ENCODE assay signal across 25 cellular contexts in the genomic region with DNA sequence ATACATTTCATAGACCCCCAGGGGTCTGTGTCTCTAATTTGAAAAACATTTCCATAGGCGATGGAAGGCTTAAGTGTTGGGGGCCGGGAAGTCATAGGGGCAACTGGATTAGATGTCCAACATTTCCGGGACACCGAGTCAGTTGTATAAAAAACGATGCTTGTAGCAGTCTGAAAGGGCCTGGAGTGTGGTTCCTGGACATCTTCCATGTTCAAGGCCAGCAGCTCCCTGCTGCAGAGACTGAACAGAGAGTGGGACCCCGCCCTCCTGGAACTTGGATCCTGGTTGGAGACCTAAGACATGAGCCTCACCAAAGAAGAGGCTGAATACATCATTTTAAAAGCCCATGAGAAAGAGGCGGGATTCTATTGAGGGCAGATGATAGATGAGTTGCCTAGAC.
"Had no signal": no experiment of that assay in that cellular context is flagged by ENCODE, and none has a peak within 500 bp of the region (broad histone marks: within the 10 kb centered on the region; RNA-seq: fewer than 3 reads in every experiment).

No MANE protein-coding gene starts in this region.

- H3K36me3 ChIP-seq: ascending aorta, breast epithelium, cardiac muscle cell had no signal

- H3K4me3 ChIP-seq: ascending aorta, breast epithelium, cardiac muscle cell had no signal

- H3K9me3 ChIP-seq: ascending aorta, breast epithelium had no signal

- H3K27me3 ChIP-seq: ascending aorta, breast epithelium, cardiac muscle cell had no signal

- H3K27ac Mint-ChIP-seq: activated CD4-positive, alpha-beta memory T cell treated with anti-CD3 and anti-CD28 coated beads for 36 hours; activated CD4-positive, alpha-beta T cell treated with anti-CD3 and anti-CD28 coated beads for 36 hours; activated CD4-positive, alpha-beta T cell treated with anti-CD3 and anti-CD28 coated beads, Interleukin-2, amount 10 ng/mL, durations not matched to agents 24 days and 14 days; activated CD8-positive, alpha-beta T cell treated with anti-CD3 and anti-CD28 coated beads, Interleukin-2, amount 10 ng/mL, durations not matched to agents 7 days and 5 days; activated naive CD4-positive, alpha-beta T cell treated with anti-CD3 and anti-CD28 coated beads, Interleukin-2, amount 10 ng/mL, durations not matched to agents 7 days and 5 days; activated naive CD4-positive, alpha-beta T cell treated with anti-CD3 and anti-CD28 coated beads, Interleukin-2, amount 50 U/mL, for 72 hours; activated naive CD8-positive, alpha-beta T cell treated with anti-CD3 and anti-CD28 coated beads, Interleukin-2, amount 10 ng/mL, durations not matched to agents 7 days and 5 days; activated T-helper 17 cell treated with anti-CD3 and anti-CD28 coated beads, Interleukin-2, amount 50 U/mL, for 72 hours; brain had no signal

- H3K27ac ChIP-seq: ascending aorta, breast epithelium, cardiac muscle cell had no signal

- H3K4me1 ChIP-seq: ascending aorta, breast epithelium had no signal

- H3K4me3 Mint-ChIP-seq: activated CD4-positive, alpha-beta memory T cell treated with anti-CD3 and anti-CD28 coated beads for 36 hours; activated CD4-positive, alpha-beta T cell treated with anti-CD3 and anti-CD28 coated beads for 36 hours; activated CD4-positive, alpha-beta T cell treated with anti-CD3 and anti-CD28 coated beads, Interleukin-2, amount 10 ng/mL, durations not matched to agents 24 days and 14 days; activated CD8-positive, alpha-beta T cell treated with anti-CD3 and anti-CD28 coated beads, Interleukin-2, amount 10 ng/mL, durations not matched to agents 7 days and 5 days; activated naive CD4-positive, alpha-beta T cell treated with anti-CD3 and anti-CD28 coated beads, Interleukin-2, amount 10 ng/mL, durations not matched to agents 7 days and 5 days; activated naive CD8-positive, alpha-beta T cell treated with anti-CD3 and anti-CD28 coated beads, Interleukin-2, amount 10 ng/mL, durations not matched to agents 7 days and 5 days; activated T-cell treated with anti-CD3 and anti-CD28 coated beads, Interleukin-2, amount 50 U/mL, for 4 hours; activated T-helper 17 cell treated with anti-CD3 and anti-CD28 coated beads, Interleukin-2, amount 50 U/mL, for 72 hours; brain; central memory CD8-positive, alpha-beta T cell had no signal

- DNase-seq: activated CD4-positive, alpha-beta memory T cell treated with anti-CD3 and anti-CD28 coated beads for 36 hours; activated CD4-positive, alpha-beta T cell treated with anti-CD3 and anti-CD28 coated beads for 36 hours; activated CD4-positive, alpha-beta T cell treated with anti-CD3 and anti-CD28 coated beads, Interleukin-2, amount 10 ng/mL, durations not matched to agents 24 days and 14 days; activated CD4-positive, CD25-positive, alpha-beta regulatory T cell; activated CD4-positive, CD25-positive, alpha-beta regulatory T cell treated with anti-CD3 and anti-CD28 coated beads, Interleukin-2, amount 50 U/mL, for 72 hours; activated CD8-positive, alpha-beta T cell treated with anti-CD3 and anti-CD28 coated beads, Interleukin-2, amount 10 ng/mL, durations not matched to agents 7 days and 5 days; activated gamma-delta T cell; activated naive CD4-positive, alpha-beta T cell; activated naive CD4-positive, alpha-beta T cell treated with anti-CD3 and anti-CD28 coated beads, Interleukin-2, amount 10 ng/mL, durations not matched to agents 7 days and 5 days; activated naive CD8-positive, alpha-beta T cell treated with anti-CD3 and anti-CD28 coated beads, Interleukin-2, amount 10 ng/mL, durations not matched to agents 7 days and 5 days; activated T-cell treated with anti-CD3 and anti-CD28 coated beads, Interleukin-2, amount 50 U/mL, for 4 hours; cortex of kidney; dermis blood vessel endothelial cell; effector CD8-positive, alpha-beta T cell; foreskin fibroblast; head of caudate nucleus; T-helper 2 cell had no signal

- H3K9me3 Mint-ChIP-seq: activated CD4-positive, alpha-beta T cell treated with anti-CD3 and anti-CD28 coated beads, Interleukin-2, amount 10 ng/mL, durations not matched to agents 24 days and 14 days; activated naive CD4-positive, alpha-beta T cell treated with anti-CD3 and anti-CD28 coated beads, Interleukin-2, amount 10 ng/mL, durations not matched to agents 7 days and 5 days; activated T-cell treated with anti-CD3 and anti-CD28 coated beads, Interleukin-2, amount 50 U/mL, for 4 hours; central memory CD8-positive, alpha-beta T cell had no signal

- ATAC-seq: activated CD4-positive, alpha-beta T cell treated with anti-CD3 and anti-CD28 coated beads for 36 hours; activated CD8-positive, alpha-beta T cell treated with anti-CD3 and anti-CD28 coated beads, Interleukin-2, amount 10 ng/mL, durations not matched to agents 7 days and 5 days; activated naive CD4-positive, alpha-beta T cell treated with anti-CD3 and anti-CD28 coated beads, Interleukin-2, amount 50 U/mL, for 72 hours; activated T-cell treated with anti-CD3 and anti-CD28 coated beads, Interleukin-2, amount 50 U/mL, for 4 hours; activated T-helper 17 cell treated with anti-CD3 and anti-CD28 coated beads, Interleukin-2, amount 50 U/mL, for 72 hours; esophagus mucosa had no signal

- H3K4me1 Mint-ChIP-seq: activated CD4-positive, alpha-beta T cell treated with anti-CD3 and anti-CD28 coated beads for 36 hours; activated CD4-positive, alpha-beta T cell treated with anti-CD3 and anti-CD28 coated beads, Interleukin-2, amount 10 ng/mL, durations not matched to agents 24 days and 14 days; activated naive CD4-positive, alpha-beta T cell treated with anti-CD3 and anti-CD28 coated beads, Interleukin-2, amount 10 ng/mL, durations not matched to agents 7 days and 5 days; activated naive CD8-positive, alpha-beta T cell treated with anti-CD3 and anti-CD28 coated beads, Interleukin-2, amount 10 ng/mL, durations not matched to agents 7 days and 5 days; activated T-helper 17 cell treated with anti-CD3 and anti-CD28 coated beads, Interleukin-2, amount 50 U/mL, for 72 hours; central memory CD8-positive, alpha-beta T cell had no signal

- H3K36me3 Mint-ChIP-seq: activated CD4-positive, alpha-beta memory T cell treated with anti-CD3 and anti-CD28 coated beads for 36 hours; activated naive CD4-positive, alpha-beta T cell treated with anti-CD3 and anti-CD28 coated beads, Interleukin-2, amount 10 ng/mL, durations not matched to agents 7 days and 5 days; activated naive CD8-positive, alpha-beta T cell treated with anti-CD3 and anti-CD28 coated beads, Interleukin-2, amount 10 ng/mL, durations not matched to agents 7 days and 5 days; brain had no signal
